In genomic region chr17:7132511-7133094, GRCh38 we compare ENCODE assay signal across 8 cellular contexts.
DNase-seq lines count a peak whose midpoint lies in the region; ATAC-seq lines count a peak whose summit lies in the region.

No MANE protein-coding gene starts in this region.

- H3K4me3 ChIP-seq in iPS-18a (ENCODE audit: low read length), result no peak overlapping the region

- H3K27ac ChIP-seq in iPS-18a (ENCODE audit: low read length), result peak overlapping the region; percentile 92

- peak overlapping the region; percentile 59 for H3K9ac ChIP-seq in iPS-18a (ENCODE audit: low read length)

- peaks cover 3% of the 10 kb centered on the region for H3K27me3 ChIP-seq in iPS-18a (ENCODE audit: control insufficient read depth, insufficient read depth, low read length)

- no peaks in the 10 kb centered on the region for H3K9me3 ChIP-seq in iPS-18a (ENCODE audit: control insufficient read depth, low read depth, low read length)

- peaks cover 33% of the 10 kb centered on the region for H3K4me1 ChIP-seq in iPS-18a (ENCODE audit: control insufficient read depth, low read depth, low read length)

- peak; percentile 52 for DNase-seq in activated CD8-positive, alpha-beta memory T cell treated with anti-CD3 and anti-CD28 coated beads, Interleukin-2, amount 50 U/mL, for 4 hours
- peak; percentile 15 for DNase-seq in stimulated activated CD8-positive, alpha-beta memory T cell treated with anti-CD3 and anti-CD28 coated beads, Interleukin-4, amount 100 ng/mL, for 24 hours (ENCODE audit: low read depth)
- DNase-seq in NCI-H2196 (lab: John Stamatoyannopoulos, UW; ENCODE audit: unreplicated experiment) (no peak), dedifferentiated amniotic fluid mesenchymal stem cell (ENCODE audit: extremely low spot score) (no peak)

- peak; percentile 75 for ATAC-seq in GM18909 (IDR thresholded peaks at IDR 0.05; ENCODE audit: poor library complexity, unreplicated experiment)
- peak; percentile 73 for ATAC-seq in HG03460 (IDR thresholded peaks at IDR 0.05; ENCODE audit: unreplicated experiment)
- ATAC-seq in GM19455 (IDR thresholded peaks at IDR 0.05; ENCODE audit: unreplicated experiment), result no peak

- H3K36me3 ChIP-seq in iPS-18a (ENCODE audit: control insufficient read depth, low read depth, low read length), result no peaks in the 10 kb centered on the region

Comparison
In these comparisons a context has a peak if more than half of its experiments do, and no peak if none do; other contexts are left out.
1. DNase-seq: peak in activated CD8-positive, alpha-beta memory T cell treated with anti-CD3 and anti-CD28 coated beads, Interleukin-2, amount 50 U/mL, for 4 hours (single experiment) and stimulated activated CD8-positive, alpha-beta memory T cell treated with anti-CD3 and anti-CD28 coated beads, Interleukin-4, amount 100 ng/mL, for 24 hours (single experiment); none in NCI-H2196 (single experiment) and dedifferentiated amniotic fluid mesenchymal stem cell (single experiment).